In genomic region chr17:76271669-76272540, GRCh38 we compare ENCODE assay signal across 8 cellular contexts. TPM values are rescaled to one million over a fixed set of nuclear protein-coding genes. Genes with fewer than 3 reads are reported as not detected.
A peak's percentile ranks its signal among the peaks of the same experiment; 100 is the strongest.
DNase-seq lines count a peak whose midpoint lies in the region; ATAC-seq lines count a peak whose summit lies in the region.

No MANE protein-coding gene starts in this region.

- ATAC-seq in GM21381 (IDR thresholded peaks at IDR 0.05; ENCODE audit: unreplicated experiment), result peak; percentile 52
- peak; percentile 48 to 67 for ATAC-seq in stimulated activated naive B cell treated with anti-CD40 and anti-IgM and Interleukin-4, amounts not matched to agents 10 μg/mL and 1 μg/mL and 100 μg/mL, for 72 hours (replicated peaks)

- peak overlapping the region; percentile 78 to 90 (median 82) for H3K4me3 Mint-ChIP-seq in CD4-positive, alpha-beta memory T cell
- H3K4me3 Mint-ChIP-seq in stimulated activated naive B cell treated with anti-CD40 and anti-IgM and Interleukin-4, amounts not matched to agents 10 μg/mL and 1 μg/mL and 100 μg/mL, for 72 hours, result peak overlapping the region; percentile 86 to 88

- peak overlapping the region in 1 of 2 experiments; percentile 28 for H3K18ac ChIP-seq in mesenchymal stem cell (ENCODE audit: low read depth in 1 of 2, low read length in 2 of 2)

- H3K79me1 ChIP-seq in mesenchymal stem cell (replicated peaks; ENCODE audit: low read length, poor library complexity, severe bottlenecking), result peaks cover 16% of the 10 kb centered on the region

- peak overlapping the region; percentile 86 to 96 (median 92) for H3K27ac Mint-ChIP-seq in CD4-positive, alpha-beta memory T cell
- peak overlapping the region; percentile 99 for H3K27ac Mint-ChIP-seq in stimulated activated naive B cell treated with anti-CD40 and anti-IgM and Interleukin-4, amounts not matched to agents 10 μg/mL and 1 μg/mL and 100 μg/mL, for 72 hours

- H3K4me1 ChIP-seq in CD4-positive, alpha-beta memory T cell (ENCODE audit: insufficient read depth, low read length), result peaks cover 79% of the 10 kb centered on the region
- H3K4me1 ChIP-seq in mesenchymal stem cell (ENCODE audit: control insufficient read depth, insufficient read depth, low read depth, low read length), result peaks cover 70% of the 10 kb centered on the region

- H3K9me3 Mint-ChIP-seq in CD4-positive, alpha-beta memory T cell, result peaks cover 0 to 1% (median 0%) of the 10 kb centered on the region in 8 donors
- H3K9me3 Mint-ChIP-seq in stimulated activated naive B cell treated with anti-CD40 and anti-IgM and Interleukin-4, amounts not matched to agents 10 μg/mL and 1 μg/mL and 100 μg/mL, for 72 hours, result no peaks in the 10 kb centered on the region

- no peak overlapping the region for H2BK5ac ChIP-seq in mesenchymal stem cell (ENCODE audit: low read depth, low read length, poor library complexity, severe bottlenecking)

- intact Hi-C loops in CD4-positive, alpha-beta memory T cell (cut with micrococcal nuclease), result no loop called here

- H2BK15ac ChIP-seq in mesenchymal stem cell (ENCODE audit: low read depth, poor library complexity, severe bottlenecking), result no peak overlapping the region

- no peaks in the 10 kb centered on the region for H3K27me3 ChIP-seq in CD4-positive, alpha-beta memory T cell (ENCODE audit: insufficient read depth, low read length)
- H3K27me3 ChIP-seq in mesenchymal stem cell (ENCODE audit: control insufficient read depth in 1 of 2, insufficient read depth in 1 of 2, low read length in 2 of 2), result no peaks in the 10 kb centered on the region

- H2AFZ ChIP-seq in mesenchymal stem cell (ENCODE audit: low read depth, low read length), result no peak overlapping the region

- no peak overlapping the region for H3K14ac ChIP-seq in mesenchymal stem cell (ENCODE audit: low read length in 2 of 2)

- no peaks in the 10 kb centered on the region for H3K9me3 ChIP-seq in CD4-positive, alpha-beta memory T cell (ENCODE audit: control insufficient read depth in 1 of 2, low read length in 2 of 2)
- H3K9me3 ChIP-seq in mesenchymal stem cell (ENCODE audit: control insufficient read depth, low read length), result no peaks in the 10 kb centered on the region

- H4K8ac ChIP-seq in mesenchymal stem cell (ENCODE audit: low read length), result peak overlapping the region; percentile 45

- DNase-seq in CD4-positive, alpha-beta memory T cell, result peak; percentile 56 to 85 (median 59)
- DNase-seq in NAMALWA (ENCODE audit: low spot score), result peak; percentile 84
- peak; percentile 85 for DNase-seq in activated naive CD4-positive, alpha-beta T cell treated with anti-CD3 and anti-CD28 coated beads, Interleukin-2, amount 50 U/mL, for 16 hours
- peak; percentile 41 for DNase-seq in mesenchymal stem cell
- DNase-seq in stimulated activated naive B cell treated with anti-CD40 and anti-IgM and Interleukin-4, amounts not matched to agents 10 μg/mL and 1 μg/mL and 100 μg/mL, for 72 hours, result peak; percentile 97
- DNase-seq in KG1 (lab: John Stamatoyannopoulos, UW), result no peak
- no peak for DNase-seq in NCI-H345 (lab: John Stamatoyannopoulos, UW)

- H3K9ac ChIP-seq in mesenchymal stem cell (ENCODE audit: low read length), result peak overlapping the region; percentile 61

- no peak overlapping the region for H3K23ac ChIP-seq in mesenchymal stem cell (ENCODE audit: low read length in 2 of 2)

- H4K91ac ChIP-seq in mesenchymal stem cell (ENCODE audit: low read length), result peak overlapping the region; percentile 75

- peak overlapping the region in 1 of 2 donors; percentile 68 for H3K4me3 ChIP-seq in CD4-positive, alpha-beta memory T cell (ENCODE audit: low read length in 2 of 2)
- H3K4me3 ChIP-seq in mesenchymal stem cell (ENCODE audit: insufficient read depth in 1 of 2, low read depth in 1 of 2, low read length in 2 of 2), result peak overlapping the region in 1 of 2 experiments; percentile 41

- no peak overlapping the region for H3K4me2 ChIP-seq in mesenchymal stem cell (ENCODE audit: low read length, poor library complexity, severe bottlenecking)

- POLR2A ChIA-PET in CD4-positive, alpha-beta memory T cell (lab: Charles Lee; ENCODE audit: partially characterized antibody), result interaction anchor here (1.4 to 18.5 kb wide), 16 partner anchors 6 to 168 kb away, joined by 4 to 620 read pairs (median 26); partner anchors contain the start of genes EXOC7, FOXJ1, RNF157 and UBALD2

- peaks cover 21 to 86% (median 48%) of the 10 kb centered on the region in 4 donors for H3K4me1 Mint-ChIP-seq in CD4-positive, alpha-beta memory T cell
- peaks cover 70 to 98% of the 10 kb centered on the region in 2 donors for H3K4me1 Mint-ChIP-seq in stimulated activated naive B cell treated with anti-CD40 and anti-IgM and Interleukin-4, amounts not matched to agents 10 μg/mL and 1 μg/mL and 100 μg/mL, for 72 hours

- 78% methylated on average over 38 of the region's 38 CpGs for WGBS in mesenchymal stem cell

- H2BK12ac ChIP-seq in mesenchymal stem cell (ENCODE audit: low read length in 2 of 2), result peak overlapping the region in 1 of 2 experiments; percentile 76

- peaks cover 13 to 28% of the 10 kb centered on the region in 2 donors for H3K36me3 Mint-ChIP-seq in CD4-positive, alpha-beta memory T cell
- peaks cover 30 to 48% of the 10 kb centered on the region in 2 donors for H3K36me3 Mint-ChIP-seq in stimulated activated naive B cell treated with anti-CD40 and anti-IgM and Interleukin-4, amounts not matched to agents 10 μg/mL and 1 μg/mL and 100 μg/mL, for 72 hours

- no peak overlapping the region for H2BK120ac ChIP-seq in mesenchymal stem cell (ENCODE audit: low read depth, low read length)

- CTCF ChIA-PET in CD4-positive, alpha-beta memory T cell (lab: Charles Lee; ENCODE audit: partially characterized antibody), result interaction anchor here (0.8 to 6.3 kb wide), 9 partner anchors 7 to 155 kb away, joined by 3 to 53 read pairs (median 5); no protein-coding TSS in a partner anchor

- no peaks in the 10 kb centered on the region for H3K27me3 Mint-ChIP-seq in CD4-positive, alpha-beta memory T cell
- H3K27me3 Mint-ChIP-seq in stimulated activated naive B cell treated with anti-CD40 and anti-IgM and Interleukin-4, amounts not matched to agents 10 μg/mL and 1 μg/mL and 100 μg/mL, for 72 hours, result no peaks in the 10 kb centered on the region

- peak overlapping the region; percentile 89 for H3K27ac ChIP-seq in CD4-positive, alpha-beta memory T cell (ENCODE audit: low read depth, low read length)
- no peak overlapping the region for H3K27ac ChIP-seq in mesenchymal stem cell (ENCODE audit: low read length, poor library complexity, severe bottlenecking)

- peak overlapping the region; percentile 47 for H2AK5ac ChIP-seq in mesenchymal stem cell (ENCODE audit: low read length, severe bottlenecking)

- no peak overlapping the region for H3K4ac ChIP-seq in mesenchymal stem cell (ENCODE audit: low read depth in 1 of 2, low read length in 2 of 2)

- peaks cover 17% of the 10 kb centered on the region for H3K36me3 ChIP-seq in CD4-positive, alpha-beta memory T cell (ENCODE audit: insufficient read depth, low read length)
- peaks cover 19 to 49% of the 10 kb centered on the region in 2 experiments for H3K36me3 ChIP-seq in mesenchymal stem cell (ENCODE audit: control insufficient read depth in 1 of 2, insufficient read depth in 2 of 2, low read depth in 1 of 2, low read length in 2 of 2)

RNA-seq across cellular contexts. Expression of gene UBALD2, which starts 6.8 kb away (rescaled TPM):
- total RNA-seq in CD4-positive, alpha-beta memory T cell, result 100 to 1,000 TPM; 101 to 103 TPM
- 10 to 100 TPM in 1 of 2 donors, 1 to 10 TPM in 1; 6.2 to 11.1 TPM for polyA plus RNA-seq in CD4-positive, alpha-beta memory T cell
- polyA plus RNA-seq in mesenchymal stem cell (2013, experiment 1 of 2), result 74.6 TPM
- 80.5 TPM for polyA plus RNA-seq in mesenchymal stem cell (2013, experiment 2 of 2)

RNA-seq across cellular contexts. Expression of gene RNF157, which starts 31.6 kb away (rescaled TPM):
- total RNA-seq in CD4-positive, alpha-beta memory T cell, result 10 to 100 TPM; 19.5 to 22.5 TPM
- polyA plus RNA-seq in CD4-positive, alpha-beta memory T cell, result 10 to 100 TPM in 1 of 2 donors, 1 to 10 TPM in 1; 4.0 to 20.5 TPM
- polyA plus RNA-seq in mesenchymal stem cell (2013, experiment 1 of 2), result 5.8 TPM
- polyA plus RNA-seq in mesenchymal stem cell (2013, experiment 2 of 2), result 5.5 TPM

RNA-seq across cellular contexts. Expression of gene QRICH2, which starts 36.2 kb away (rescaled TPM):
- total RNA-seq in CD4-positive, alpha-beta memory T cell, result 1 to 10 TPM; 5.3 to 5.5 TPM
- polyA plus RNA-seq in CD4-positive, alpha-beta memory T cell, result under 1 TPM; 0.21 to 0.52 TPM
- 0.57 TPM for polyA plus RNA-seq in mesenchymal stem cell (2013, experiment 1 of 2)
- polyA plus RNA-seq in mesenchymal stem cell (2013, experiment 2 of 2), result 0.41 TPM

Comparison
In these comparisons a context has a peak if more than half of its experiments do, and no peak if none do; other contexts are left out.
1. DNase-seq: peak in CD4-positive, alpha-beta memory T cell (5 of 5), NAMALWA (single experiment), activated naive CD4-positive, alpha-beta T cell treated with anti-CD3 and anti-CD28 coated beads, Interleukin-2, amount 50 U/mL, for 16 hours (single experiment), mesenchymal stem cell (single experiment) and stimulated activated naive B cell treated with anti-CD40 and anti-IgM and Interleukin-4, amounts not matched to agents 10 μg/mL and 1 μg/mL and 100 μg/mL, for 72 hours (single experiment); none in KG1 (single experiment) and NCI-H345 (single experiment).